ENCODE assay signal across 1 cellular context in genomic region chr1:167223144-167224103, GRCh38.
TF ChIP-seq lines count a peak whose summit lies in the region.

No MANE protein-coding gene starts in this region.

TF ChIP-seq in HEK293, 187 proteins besides CTCF, POLR2A, EP300 and RAD21 (continued from another document and continues in another):
- no peak for TF ChIP-seq ELK4 (IDR thresholded peaks at IDR 0.05; ENCODE audit: borderline replicate concordance, low read depth, low read length)
- no peak for TF ChIP-seq ZSCAN16 (tag by site-specific recombination; IDR thresholded peaks at IDR 0.05)
- no peak for TF ChIP-seq BCL11B (tag by site-specific recombination; IDR thresholded peaks at IDR 0.05; ENCODE audit: low read depth)
- no peak for TF ChIP-seq ZNF777 (tag by site-specific recombination; IDR thresholded peaks at IDR 0.05; ENCODE audit: borderline replicate concordance)
- no peak for TF ChIP-seq SCRT1 (tag by site-specific recombination; IDR thresholded peaks at IDR 0.05; ENCODE audit: borderline replicate concordance)
- no peak for TF ChIP-seq ZNF473 (tag by site-specific recombination; IDR thresholded peaks at IDR 0.05)
- TF ChIP-seq, protein P1, sequence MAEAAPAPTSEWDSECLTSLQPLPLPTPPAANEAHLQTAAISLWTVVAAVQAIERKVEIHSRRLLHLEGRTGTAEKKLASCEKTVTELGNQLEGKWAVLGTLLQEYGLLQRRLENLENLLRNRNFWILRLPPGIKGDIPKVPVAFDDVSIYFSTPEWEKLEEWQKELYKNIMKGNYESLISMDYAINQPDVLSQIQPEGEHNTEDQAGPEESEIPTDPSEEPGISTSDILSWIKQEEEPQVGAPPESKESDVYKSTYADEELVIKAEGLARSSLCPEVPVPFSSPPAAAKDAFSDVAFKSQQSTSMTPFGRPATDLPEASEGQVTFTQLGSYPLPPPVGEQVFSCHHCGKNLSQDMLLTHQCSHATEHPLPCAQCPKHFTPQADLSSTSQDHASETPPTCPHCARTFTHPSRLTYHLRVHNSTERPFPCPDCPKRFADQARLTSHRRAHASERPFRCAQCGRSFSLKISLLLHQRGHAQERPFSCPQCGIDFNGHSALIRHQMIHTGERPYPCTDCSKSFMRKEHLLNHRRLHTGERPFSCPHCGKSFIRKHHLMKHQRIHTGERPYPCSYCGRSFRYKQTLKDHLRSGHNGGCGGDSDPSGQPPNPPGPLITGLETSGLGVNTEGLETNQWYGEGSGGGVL (tag by site-specific recombination; IDR thresholded peaks at IDR 0.05): peak; percentile 39; the same call in 1 of the 2 replicates
- no peak for TF ChIP-seq ZNF768 (tag by site-specific recombination; IDR thresholded peaks at IDR 0.05)
- no peak for TF ChIP-seq ZNF837 (tag by site-specific recombination; IDR thresholded peaks at IDR 0.05)
- no peak for TF ChIP-seq ZNF549 (tag by site-specific recombination; IDR thresholded peaks at IDR 0.05)
- no peak; the same call in none of the 2 replicates for TF ChIP-seq ZBTB8A (tag by site-specific recombination; IDR thresholded peaks at IDR 0.05)
- no peak for TF ChIP-seq ZNF433 (tag by site-specific recombination; IDR thresholded peaks at IDR 0.05; ENCODE audit: low read depth)
- no peak for TF ChIP-seq ZFP3 (tag by site-specific recombination; IDR thresholded peaks at IDR 0.05; ENCODE audit: low read depth)
- no peak for TF ChIP-seq HOXC10 (CRISPR knock-in tag; IDR thresholded peaks at IDR 0.05)
- TF ChIP-seq IKZF3 (tag by site-specific recombination; IDR thresholded peaks at IDR 0.05): peak; percentile 88
- no peak for TF ChIP-seq ZNF19 (tag by site-specific recombination; IDR thresholded peaks at IDR 0.05; ENCODE audit: low read depth)
- peak; percentile 92; the same call in 1 of the 2 replicates for TF ChIP-seq ZNF843 (tag by site-specific recombination; IDR thresholded peaks at IDR 0.05)
- TF ChIP-seq ZNF37A (tag by site-specific recombination; IDR thresholded peaks at IDR 0.05): no peak
- TF ChIP-seq REPIN1 (tag by site-specific recombination; IDR thresholded peaks at IDR 0.05; ENCODE audit: low read depth): no peak
- TF ChIP-seq ZNF776 (tag by site-specific recombination; IDR thresholded peaks at IDR 0.05; ENCODE audit: borderline replicate concordance): no peak
- no peak for TF ChIP-seq ZNF530 (tag by site-specific recombination; IDR thresholded peaks at IDR 0.05; ENCODE audit: low read depth)
- peak; percentile 98 for TF ChIP-seq SP7 (tag by site-specific recombination; IDR thresholded peaks at IDR 0.05)
- TF ChIP-seq, protein P2, sequence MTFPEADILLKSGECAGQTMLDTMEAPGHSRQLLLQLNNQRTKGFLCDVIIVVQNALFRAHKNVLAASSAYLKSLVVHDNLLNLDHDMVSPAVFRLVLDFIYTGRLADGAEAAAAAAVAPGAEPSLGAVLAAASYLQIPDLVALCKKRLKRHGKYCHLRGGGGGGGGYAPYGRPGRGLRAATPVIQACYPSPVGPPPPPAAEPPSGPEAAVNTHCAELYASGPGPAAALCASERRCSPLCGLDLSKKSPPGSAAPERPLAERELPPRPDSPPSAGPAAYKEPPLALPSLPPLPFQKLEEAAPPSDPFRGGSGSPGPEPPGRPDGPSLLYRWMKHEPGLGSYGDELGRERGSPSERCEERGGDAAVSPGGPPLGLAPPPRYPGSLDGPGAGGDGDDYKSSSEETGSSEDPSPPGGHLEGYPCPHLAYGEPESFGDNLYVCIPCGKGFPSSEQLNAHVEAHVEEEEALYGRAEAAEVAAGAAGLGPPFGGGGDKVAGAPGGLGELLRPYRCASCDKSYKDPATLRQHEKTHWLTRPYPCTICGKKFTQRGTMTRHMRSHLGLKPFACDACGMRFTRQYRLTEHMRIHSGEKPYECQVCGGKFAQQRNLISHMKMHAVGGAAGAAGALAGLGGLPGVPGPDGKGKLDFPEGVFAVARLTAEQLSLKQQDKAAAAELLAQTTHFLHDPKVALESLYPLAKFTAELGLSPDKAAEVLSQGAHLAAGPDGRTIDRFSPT (tag by site-specific recombination; IDR thresholded peaks at IDR 0.05): no peak
- peak; percentile 85; the same call in 1 of the 2 replicates for TF ChIP-seq ZNF10 (tag by site-specific recombination; IDR thresholded peaks at IDR 0.05)
- no peak for TF ChIP-seq ZNF48 (tag by site-specific recombination; IDR thresholded peaks at IDR 0.05)
- TF ChIP-seq GFI1B (tag by site-specific recombination; IDR thresholded peaks at IDR 0.05): 0 out of 2 replicates have a peak, but pooled peaks have one; percentile 49
- TF ChIP-seq ZNF214 (tag by site-specific recombination; IDR thresholded peaks at IDR 0.05; ENCODE audit: borderline replicate concordance): no peak
- TF ChIP-seq KLF17 (tag by site-specific recombination; IDR thresholded peaks at IDR 0.05): peak; percentile 60; the same call in 1 of the 2 replicates
- no peak for TF ChIP-seq KLF9 (tag by site-specific recombination; IDR thresholded peaks at IDR 0.05; ENCODE audit: low read depth)
- no peak for TF ChIP-seq ZNF174 (tag by site-specific recombination; IDR thresholded peaks at IDR 0.05)
- no peak for TF ChIP-seq ZBTB20 (tag by site-specific recombination; IDR thresholded peaks at IDR 0.05)
- peak; percentile 70; the same call in 1 of the 2 replicates for TF ChIP-seq ZNF391 (tag by site-specific recombination; IDR thresholded peaks at IDR 0.05; ENCODE audit: borderline replicate concordance, low read depth)
- TF ChIP-seq ZNF354C (tag by site-specific recombination; IDR thresholded peaks at IDR 0.05; ENCODE audit: borderline replicate concordance, low read depth): no peak
- TF ChIP-seq ZNF670 (tag by site-specific recombination; IDR thresholded peaks at IDR 0.05; ENCODE audit: low read depth): no peak
- 0 out of 2 replicates have a peak, but pooled peaks have one; percentile 27 for TF ChIP-seq HOXD13 (CRISPR knock-in tag; IDR thresholded peaks at IDR 0.05; ENCODE audit: borderline replicate concordance)
- TF ChIP-seq ZFP37 (tag by site-specific recombination; IDR thresholded peaks at IDR 0.05): no peak
- 0 out of 2 replicates have a peak, but pooled peaks have one; percentile 22 for TF ChIP-seq SCRT2 (tag by site-specific recombination; IDR thresholded peaks at IDR 0.05)
- TF ChIP-seq ZNF350 (tag by site-specific recombination; IDR thresholded peaks at IDR 0.05): no peak
- TF ChIP-seq ZNF555 (tag by site-specific recombination; conservative IDR thresholded peaks at IDR 0.05): no peak
- TF ChIP-seq, protein P3, sequence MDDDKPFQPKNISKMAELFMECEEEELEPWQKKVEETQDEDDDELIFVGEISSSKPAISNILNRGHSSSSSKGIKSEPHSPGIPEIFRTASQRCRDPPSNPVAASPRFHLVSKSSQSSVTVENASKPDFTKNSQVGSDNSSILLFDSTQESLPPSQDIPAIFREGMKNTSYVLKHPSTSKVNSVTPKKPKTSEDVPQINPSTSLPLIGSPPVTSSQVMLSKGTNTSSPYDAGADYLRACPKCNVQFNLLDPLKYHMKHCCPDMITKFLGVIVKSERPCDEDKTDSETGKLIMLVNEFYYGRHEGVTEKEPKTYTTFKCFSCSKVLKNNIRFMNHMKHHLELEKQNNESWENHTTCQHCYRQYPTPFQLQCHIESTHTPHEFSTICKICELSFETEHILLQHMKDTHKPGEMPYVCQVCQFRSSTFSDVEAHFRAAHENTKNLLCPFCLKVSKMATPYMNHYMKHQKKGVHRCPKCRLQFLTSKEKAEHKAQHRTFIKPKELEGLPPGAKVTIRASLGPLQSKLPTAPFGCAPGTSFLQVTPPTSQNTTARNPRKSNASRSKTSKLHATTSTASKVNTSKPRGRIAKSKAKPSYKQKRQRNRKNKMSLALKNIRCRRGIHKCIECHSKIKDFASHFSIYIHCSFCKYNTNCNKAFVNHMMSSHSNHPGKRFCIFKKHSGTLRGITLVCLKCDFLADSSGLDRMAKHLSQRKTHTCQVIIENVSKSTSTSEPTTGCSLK (tag by site-specific recombination; IDR thresholded peaks at IDR 0.05): no peak
- no peak for TF ChIP-seq ZNF701 (tag by site-specific recombination; IDR thresholded peaks at IDR 0.05)
- TF ChIP-seq, protein P4, sequence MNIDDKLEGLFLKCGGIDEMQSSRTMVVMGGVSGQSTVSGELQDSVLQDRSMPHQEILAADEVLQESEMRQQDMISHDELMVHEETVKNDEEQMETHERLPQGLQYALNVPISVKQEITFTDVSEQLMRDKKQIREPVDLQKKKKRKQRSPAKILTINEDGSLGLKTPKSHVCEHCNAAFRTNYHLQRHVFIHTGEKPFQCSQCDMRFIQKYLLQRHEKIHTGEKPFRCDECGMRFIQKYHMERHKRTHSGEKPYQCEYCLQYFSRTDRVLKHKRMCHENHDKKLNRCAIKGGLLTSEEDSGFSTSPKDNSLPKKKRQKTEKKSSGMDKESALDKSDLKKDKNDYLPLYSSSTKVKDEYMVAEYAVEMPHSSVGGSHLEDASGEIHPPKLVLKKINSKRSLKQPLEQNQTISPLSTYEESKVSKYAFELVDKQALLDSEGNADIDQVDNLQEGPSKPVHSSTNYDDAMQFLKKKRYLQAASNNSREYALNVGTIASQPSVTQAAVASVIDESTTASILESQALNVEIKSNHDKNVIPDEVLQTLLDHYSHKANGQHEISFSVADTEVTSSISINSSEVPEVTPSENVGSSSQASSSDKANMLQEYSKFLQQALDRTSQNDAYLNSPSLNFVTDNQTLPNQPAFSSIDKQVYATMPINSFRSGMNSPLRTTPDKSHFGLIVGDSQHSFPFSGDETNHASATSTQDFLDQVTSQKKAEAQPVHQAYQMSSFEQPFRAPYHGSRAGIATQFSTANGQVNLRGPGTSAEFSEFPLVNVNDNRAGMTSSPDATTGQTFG (tag by site-specific recombination; IDR thresholded peaks at IDR 0.05; ENCODE audit: borderline replicate concordance): no peak
- no peak for TF ChIP-seq ZNF830 (tag by site-specific recombination; IDR thresholded peaks at IDR 0.05; ENCODE audit: low read depth)
- TF ChIP-seq ZNF571 (tag by site-specific recombination; IDR thresholded peaks at IDR 0.05): no peak
- peak; percentile 71 for TF ChIP-seq ZXDB (tag by site-specific recombination; IDR thresholded peaks at IDR 0.05)
- no peak for TF ChIP-seq ZNF341 (tag by site-specific recombination; IDR thresholded peaks at IDR 0.05; ENCODE audit: low read depth)
- 0 out of 2 replicates have a peak, but pooled peaks have one; percentile 33 for TF ChIP-seq ZBTB6 (tag by site-specific recombination; IDR thresholded peaks at IDR 0.05)
- no peak for TF ChIP-seq ZNF211 (tag by site-specific recombination; IDR thresholded peaks at IDR 0.05; ENCODE audit: low read depth)
- peak; percentile 95 for TF ChIP-seq ZBTB21 (tag by site-specific recombination; IDR thresholded peaks at IDR 0.05)
- TF ChIP-seq KLF10 (tag by site-specific recombination; IDR thresholded peaks at IDR 0.05): peak; percentile 72
